11 cellular contexts compared by ENCODE assay signal in genomic region chr10:86017841-86018734, GRCh38.
DNase-seq lines count a peak whose midpoint lies in the region; ATAC-seq and TF ChIP-seq lines count a peak whose summit lies in the region.
"Had no signal": no experiment of that assay in that cellular context is flagged by ENCODE, and none has a peak within 500 bp of the region (broad histone marks: within the 10 kb centered on the region; RNA-seq: fewer than 3 reads in every experiment).

No MANE protein-coding gene starts in this region.

- no peaks in the 10 kb centered on the region for H3K36me3 ChIP-seq in adrenal gland (replicated peaks in 1 of 2)
- H3K36me3 ChIP-seq: upper lobe of left lung had no signal

- ATAC-seq in GM18511 (IDR thresholded peaks at IDR 0.05; ENCODE audit: unreplicated experiment): peak; percentile 75
- ATAC-seq in HG02588 (IDR thresholded peaks at IDR 0.05; ENCODE audit: unreplicated experiment): peak; percentile 86
- peak; percentile 75 to 84 for ATAC-seq in right cardiac atrium

- H3K9me3 Mint-ChIP-seq in activated naive CD8-positive, alpha-beta T cell treated with anti-CD3 and anti-CD28 coated beads for 36 hours: no peaks in the 10 kb centered on the region

- TF ChIP-seq CTCF in adrenal gland (IDR thresholded peaks at IDR 0.05): no peak

- TF ChIP-seq POLR2A in adrenal gland (IDR thresholded peaks at IDR 0.05): no peak

- DNase-seq in NCI-H2029 treated with DMSO at 0.1 percent for 48 hours (lab: John Stamatoyannopoulos, UW): peak; percentile 60
- DNase-seq in right cardiac atrium: peak; percentile 40 to 78 (median 69)
- no peak for DNase-seq in adrenal gland
- DNase-seq in NCI-H526 (lab: John Stamatoyannopoulos, UW): no peak
- DNase-seq in activated naive CD8-positive, alpha-beta T cell treated with anti-CD3 and anti-CD28 coated beads for 36 hours: no peak
- DNase-seq in 8988T: no peak
- DNase-seq: SIG-M5; stimulated activated CD4-positive, alpha-beta T cell treated with anti-CD3 and anti-CD28 coated beads, Interleukin-2, amount 100 ng/mL, for 48 hours had no signal

- peak overlapping the region; percentile 76 for H3K27ac ChIP-seq in right cardiac atrium (ENCODE audit: low read length)
- H3K27ac ChIP-seq in adrenal gland: no peak overlapping the region
- H3K27ac ChIP-seq: upper lobe of left lung had no signal

- H3K4me3 ChIP-seq in right cardiac atrium (ENCODE audit: low read length) (no peak overlapping the region), adrenal gland (no peak overlapping the region)
- H3K4me3 ChIP-seq: upper lobe of left lung had no signal

- WGBS in right cardiac atrium: 47% methylated on average over 13 of the region's 13 CpGs
- WGBS in adrenal gland, 4 donors: 65 to 74% (median 73%) methylated on average over 11 to 13 of the region's 13 CpGs

- no peaks in the 10 kb centered on the region for H3K36me3 Mint-ChIP-seq in activated naive CD8-positive, alpha-beta T cell treated with anti-CD3 and anti-CD28 coated beads for 36 hours

- no peak overlapping the region for H3K27ac Mint-ChIP-seq in activated naive CD8-positive, alpha-beta T cell treated with anti-CD3 and anti-CD28 coated beads for 36 hours

- no peak overlapping the region for H3K4me3 Mint-ChIP-seq in activated naive CD8-positive, alpha-beta T cell treated with anti-CD3 and anti-CD28 coated beads for 36 hours

- H3K27me3 ChIP-seq in right cardiac atrium (ENCODE audit: control insufficient read depth, insufficient read depth): no peaks in the 10 kb centered on the region
- no peaks in the 10 kb centered on the region for H3K27me3 ChIP-seq in adrenal gland
- H3K27me3 ChIP-seq: upper lobe of left lung had no signal

- no peaks in the 10 kb centered on the region for H3K4me1 Mint-ChIP-seq in activated naive CD8-positive, alpha-beta T cell treated with anti-CD3 and anti-CD28 coated beads for 36 hours

- peaks cover 5% of the 10 kb centered on the region for H3K4me1 ChIP-seq in right cardiac atrium (ENCODE audit: control insufficient read depth, insufficient read depth, low read length)
- no peaks in the 10 kb centered on the region for H3K4me1 ChIP-seq in adrenal gland (replicated peaks in 1 of 2)
- H3K4me1 ChIP-seq: upper lobe of left lung had no signal

- intact Hi-C loops in right cardiac atrium (cut with DNase I) (no loop called here), adrenal gland (cut with DNase I) (no loop called here)

- H3K9me3 ChIP-seq in right cardiac atrium (ENCODE audit: control insufficient read depth, low read length) (no peaks in the 10 kb centered on the region), adrenal gland (replicated peaks in 1 of 3) (no peaks in the 10 kb centered on the region)
- H3K9me3 ChIP-seq: upper lobe of left lung had no signal

- peaks cover 3% of the 10 kb centered on the region for H3K27me3 Mint-ChIP-seq in activated naive CD8-positive, alpha-beta T cell treated with anti-CD3 and anti-CD28 coated beads for 36 hours

Comparison
In these comparisons a context has a peak if more than half of its experiments do, and no peak if none do; other contexts are left out.
1. DNase-seq: peak in NCI-H2029 treated with DMSO at 0.1 percent for 48 hours (single experiment) and right cardiac atrium (3 of 3); none in adrenal gland (0 of 7), NCI-H526 (0 of 2), activated naive CD8-positive, alpha-beta T cell treated with anti-CD3 and anti-CD28 coated beads for 36 hours (single experiment) and 8988T (single experiment).
2. Peak in every context shown above with its lines, with median percentiles within 50 percentile points of each other: ATAC-seq.